Comparison of ENCODE assay signal across 1 cellular context in the genomic region with DNA sequence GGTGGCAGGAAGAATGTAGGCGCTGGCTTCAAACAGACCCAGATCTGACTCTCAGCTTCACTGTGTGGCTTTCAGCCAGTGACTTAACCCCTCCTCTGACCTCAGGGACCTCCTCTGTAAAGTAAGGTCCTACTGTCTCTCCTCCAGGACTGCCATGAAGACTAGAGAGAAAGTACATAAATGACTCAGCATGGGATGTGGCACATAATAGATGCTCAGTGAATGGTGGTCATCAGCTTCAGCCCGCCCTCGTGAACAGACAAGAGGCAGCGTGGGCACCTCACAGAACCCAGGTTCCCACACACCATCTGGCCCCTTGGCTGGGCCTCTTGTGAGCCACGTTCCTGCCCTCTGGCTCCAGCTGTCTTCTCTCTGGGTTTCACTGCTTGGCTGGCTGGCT.
TF ChIP-seq lines count a peak whose summit lies in the region.

No MANE protein-coding gene starts in this region.

TF ChIP-seq in GM12878, 131 proteins besides CTCF, POLR2A, EP300 and RAD21 (continued from another document):
- TF ChIP-seq, protein P1, sequence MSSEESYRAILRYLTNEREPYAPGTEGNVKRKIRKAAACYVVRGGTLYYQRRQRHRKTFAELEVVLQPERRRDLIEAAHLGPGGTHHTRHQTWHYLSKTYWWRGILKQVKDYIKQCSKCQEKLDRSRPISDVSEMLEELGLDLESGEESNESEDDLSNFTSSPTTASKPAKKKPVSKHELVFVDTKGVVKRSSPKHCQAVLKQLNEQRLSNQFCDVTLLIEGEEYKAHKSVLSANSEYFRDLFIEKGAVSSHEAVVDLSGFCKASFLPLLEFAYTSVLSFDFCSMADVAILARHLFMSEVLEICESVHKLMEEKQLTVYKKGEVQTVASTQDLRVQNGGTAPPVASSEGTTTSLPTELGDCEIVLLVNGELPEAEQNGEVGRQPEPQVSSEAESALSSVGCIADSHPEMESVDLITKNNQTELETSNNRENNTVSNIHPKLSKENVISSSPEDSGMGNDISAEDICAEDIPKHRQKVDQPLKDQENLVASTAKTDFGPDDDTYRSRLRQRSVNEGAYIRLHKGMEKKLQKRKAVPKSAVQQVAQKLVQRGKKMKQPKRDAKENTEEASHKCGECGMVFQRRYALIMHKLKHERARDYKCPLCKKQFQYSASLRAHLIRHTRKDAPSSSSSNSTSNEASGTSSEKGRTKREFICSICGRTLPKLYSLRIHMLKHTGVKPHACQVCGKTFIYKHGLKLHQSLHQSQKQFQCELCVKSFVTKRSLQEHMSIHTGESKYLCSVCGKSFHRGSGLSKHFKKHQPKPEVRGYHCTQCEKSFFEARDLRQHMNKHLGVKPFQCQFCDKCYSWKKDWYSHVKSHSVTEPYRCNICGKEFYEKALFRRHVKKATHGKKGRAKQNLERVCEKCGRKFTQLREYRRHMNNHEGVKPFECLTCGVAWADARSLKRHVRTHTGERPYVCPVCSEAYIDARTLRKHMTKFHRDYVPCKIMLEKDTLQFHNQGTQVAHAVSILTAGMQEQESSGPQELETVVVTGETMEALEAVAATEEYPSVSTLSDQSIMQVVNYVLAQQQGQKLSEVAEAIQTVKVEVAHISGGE (CRISPR knock-in tag; IDR thresholded peaks at IDR 0.05), result no peak
- TF ChIP-seq MXI1 (IDR thresholded peaks at IDR 0.05; ENCODE audit: low read depth, low read length) (no peak), BACH1 (IDR thresholded peaks at IDR 0.05; ENCODE audit: borderline replicate concordance) (no peak), MEF2A (IDR thresholded peaks at IDR 0.05; ENCODE audit: insufficient read depth, low read depth, low read length) (no peak), SRF (IDR thresholded peaks at IDR 0.05; ENCODE audit: low read depth in 2 of 2, low read length in 2 of 2) (no peak), HDGF (IDR thresholded peaks at IDR 0.05) (no peak), MTA3 (IDR thresholded peaks at IDR 0.05; ENCODE audit: borderline replicate concordance, low read length) (peak; percentile 54; the same call in 1 of the 2 replicates), IRF4 (IDR thresholded peaks at IDR 0.05; ENCODE audit: low read depth, low read length) (peak; percentile 93), KLF5 (IDR thresholded peaks at IDR 0.05; ENCODE audit: partially characterized antibody) (no peak), HDAC2 (IDR thresholded peaks at IDR 0.05) (no peak), ZNF622 (IDR thresholded peaks at IDR 0.05) (no peak), KAT2A (conservative IDR thresholded peaks at IDR 0.05; ENCODE audit: control insufficient read depth, low read depth, low read length) (no peak), RELA (IDR thresholded peaks at IDR 0.05; ENCODE audit: borderline replicate concordance, partially characterized antibody) (no peak), BCL11A (IDR thresholded peaks at IDR 0.05; ENCODE audit: low read depth, low read length) (0 out of 2 replicates have a peak, but pooled peaks have one; percentile 14), BHLHE40 (IDR thresholded peaks at IDR 0.05; ENCODE audit: borderline replicate concordance in 1 of 2, low read depth in 2 of 2, low read length in 1 of 2) (peak in 1 of 2 experiments; percentile 11; a peak in 1 of 4 replicates), FOXM1 (IDR thresholded peaks at IDR 0.05; ENCODE audit: low read depth, low read length) (no peak), DPF2 (IDR thresholded peaks at IDR 0.05) (no peak), MTA2 (IDR thresholded peaks at IDR 0.05; ENCODE audit: low read depth) (no peak), RCOR1 (conservative IDR thresholded peaks at IDR 0.05; ENCODE audit: low read depth, low read length) (no peak), NR2C1 (IDR thresholded peaks at IDR 0.05) (no peak), RUNX3 (IDR thresholded peaks at IDR 0.05; ENCODE audit: low read length) (peak; percentile 65), YBX1 (IDR thresholded peaks at IDR 0.05) (no peak), TCF12 (IDR thresholded peaks at IDR 0.05; ENCODE audit: low read depth, low read length) (no peak), MYC (IDR thresholded peaks at IDR 0.05; ENCODE audit: insufficient read depth, insufficient read length, insufficient replicate concordance, low read length, severe bottlenecking) (no peak), EED (IDR thresholded peaks at IDR 0.05; ENCODE audit: low read depth) (peak; percentile 79), SMAD5 (IDR thresholded peaks at IDR 0.05; ENCODE audit: low read depth) (no peak), CREM (IDR thresholded peaks at IDR 0.05; ENCODE audit: low read depth) (no peak), JUND (IDR thresholded peaks at IDR 0.05; ENCODE audit: low read depth, low read length) (no peak), NR2C2 (IDR thresholded peaks at IDR 0.05; ENCODE audit: borderline replicate concordance, control insufficient read depth, insufficient read length, low read depth) (no peak), JUNB (IDR thresholded peaks at IDR 0.05) (peak; percentile 70), CHD4 (IDR thresholded peaks at IDR 0.05) (no peak), LARP7 (IDR thresholded peaks at IDR 0.05) (0 out of 2 replicates have a peak, but pooled peaks have one; percentile 33), CEBPB (IDR thresholded peaks at IDR 0.05; ENCODE audit: borderline replicate concordance in 1 of 2, low read depth in 2 of 2, low read length in 2 of 2) (no peak), NBN (IDR thresholded peaks at IDR 0.05) (no peak)
- TF ChIP-seq, protein P2, sequence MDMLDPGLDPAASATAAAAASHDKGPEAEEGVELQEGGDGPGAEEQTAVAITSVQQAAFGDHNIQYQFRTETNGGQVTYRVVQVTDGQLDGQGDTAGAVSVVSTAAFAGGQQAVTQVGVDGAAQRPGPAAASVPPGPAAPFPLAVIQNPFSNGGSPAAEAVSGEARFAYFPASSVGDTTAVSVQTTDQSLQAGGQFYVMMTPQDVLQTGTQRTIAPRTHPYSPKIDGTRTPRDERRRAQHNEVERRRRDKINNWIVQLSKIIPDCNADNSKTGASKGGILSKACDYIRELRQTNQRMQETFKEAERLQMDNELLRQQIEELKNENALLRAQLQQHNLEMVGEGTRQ (IDR thresholded peaks at IDR 0.05; ENCODE audit: borderline replicate concordance, low read depth, low read length), result no peak
- TF ChIP-seq, protein P3, sequence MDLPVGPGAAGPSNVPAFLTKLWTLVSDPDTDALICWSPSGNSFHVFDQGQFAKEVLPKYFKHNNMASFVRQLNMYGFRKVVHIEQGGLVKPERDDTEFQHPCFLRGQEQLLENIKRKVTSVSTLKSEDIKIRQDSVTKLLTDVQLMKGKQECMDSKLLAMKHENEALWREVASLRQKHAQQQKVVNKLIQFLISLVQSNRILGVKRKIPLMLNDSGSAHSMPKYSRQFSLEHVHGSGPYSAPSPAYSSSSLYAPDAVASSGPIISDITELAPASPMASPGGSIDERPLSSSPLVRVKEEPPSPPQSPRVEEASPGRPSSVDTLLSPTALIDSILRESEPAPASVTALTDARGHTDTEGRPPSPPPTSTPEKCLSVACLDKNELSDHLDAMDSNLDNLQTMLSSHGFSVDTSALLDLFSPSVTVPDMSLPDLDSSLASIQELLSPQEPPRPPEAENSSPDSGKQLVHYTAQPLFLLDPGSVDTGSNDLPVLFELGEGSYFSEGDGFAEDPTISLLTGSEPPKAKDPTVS (IDR thresholded peaks at IDR 0.05; ENCODE audit: low read depth, low read length), result no peak
- TF ChIP-seq, protein P4, sequence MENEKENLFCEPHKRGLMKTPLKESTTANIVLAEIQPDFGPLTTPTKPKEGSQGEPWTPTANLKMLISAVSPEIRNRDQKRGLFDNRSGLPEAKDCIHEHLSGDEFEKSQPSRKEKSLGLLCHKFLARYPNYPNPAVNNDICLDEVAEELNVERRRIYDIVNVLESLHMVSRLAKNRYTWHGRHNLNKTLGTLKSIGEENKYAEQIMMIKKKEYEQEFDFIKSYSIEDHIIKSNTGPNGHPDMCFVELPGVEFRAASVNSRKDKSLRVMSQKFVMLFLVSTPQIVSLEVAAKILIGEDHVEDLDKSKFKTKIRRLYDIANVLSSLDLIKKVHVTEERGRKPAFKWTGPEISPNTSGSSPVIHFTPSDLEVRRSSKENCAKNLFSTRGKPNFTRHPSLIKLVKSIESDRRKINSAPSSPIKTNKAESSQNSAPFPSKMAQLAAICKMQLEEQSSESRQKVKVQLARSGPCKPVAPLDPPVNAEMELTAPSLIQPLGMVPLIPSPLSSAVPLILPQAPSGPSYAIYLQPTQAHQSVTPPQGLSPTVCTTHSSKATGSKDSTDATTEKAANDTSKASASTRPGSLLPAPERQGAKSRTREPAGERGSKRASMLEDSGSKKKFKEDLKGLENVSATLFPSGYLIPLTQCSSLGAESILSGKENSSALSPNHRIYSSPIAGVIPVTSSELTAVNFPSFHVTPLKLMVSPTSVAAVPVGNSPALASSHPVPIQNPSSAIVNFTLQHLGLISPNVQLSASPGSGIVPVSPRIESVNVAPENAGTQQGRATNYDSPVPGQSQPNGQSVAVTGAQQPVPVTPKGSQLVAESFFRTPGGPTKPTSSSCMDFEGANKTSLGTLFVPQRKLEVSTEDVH (IDR thresholded peaks at IDR 0.05; ENCODE audit: low read depth, partially characterized antibody), result no peak
- TF ChIP-seq, protein P5, sequence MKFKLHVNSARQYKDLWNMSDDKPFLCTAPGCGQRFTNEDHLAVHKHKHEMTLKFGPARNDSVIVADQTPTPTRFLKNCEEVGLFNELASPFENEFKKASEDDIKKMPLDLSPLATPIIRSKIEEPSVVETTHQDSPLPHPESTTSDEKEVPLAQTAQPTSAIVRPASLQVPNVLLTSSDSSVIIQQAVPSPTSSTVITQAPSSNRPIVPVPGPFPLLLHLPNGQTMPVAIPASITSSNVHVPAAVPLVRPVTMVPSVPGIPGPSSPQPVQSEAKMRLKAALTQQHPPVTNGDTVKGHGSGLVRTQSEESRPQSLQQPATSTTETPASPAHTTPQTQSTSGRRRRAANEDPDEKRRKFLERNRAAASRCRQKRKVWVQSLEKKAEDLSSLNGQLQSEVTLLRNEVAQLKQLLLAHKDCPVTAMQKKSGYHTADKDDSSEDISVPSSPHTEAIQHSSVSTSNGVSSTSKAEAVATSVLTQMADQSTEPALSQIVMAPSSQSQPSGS (IDR thresholded peaks at IDR 0.05; ENCODE audit: low read length), result no peak; the same call in 1 of the 2 replicates
- TF ChIP-seq, protein P6, sequence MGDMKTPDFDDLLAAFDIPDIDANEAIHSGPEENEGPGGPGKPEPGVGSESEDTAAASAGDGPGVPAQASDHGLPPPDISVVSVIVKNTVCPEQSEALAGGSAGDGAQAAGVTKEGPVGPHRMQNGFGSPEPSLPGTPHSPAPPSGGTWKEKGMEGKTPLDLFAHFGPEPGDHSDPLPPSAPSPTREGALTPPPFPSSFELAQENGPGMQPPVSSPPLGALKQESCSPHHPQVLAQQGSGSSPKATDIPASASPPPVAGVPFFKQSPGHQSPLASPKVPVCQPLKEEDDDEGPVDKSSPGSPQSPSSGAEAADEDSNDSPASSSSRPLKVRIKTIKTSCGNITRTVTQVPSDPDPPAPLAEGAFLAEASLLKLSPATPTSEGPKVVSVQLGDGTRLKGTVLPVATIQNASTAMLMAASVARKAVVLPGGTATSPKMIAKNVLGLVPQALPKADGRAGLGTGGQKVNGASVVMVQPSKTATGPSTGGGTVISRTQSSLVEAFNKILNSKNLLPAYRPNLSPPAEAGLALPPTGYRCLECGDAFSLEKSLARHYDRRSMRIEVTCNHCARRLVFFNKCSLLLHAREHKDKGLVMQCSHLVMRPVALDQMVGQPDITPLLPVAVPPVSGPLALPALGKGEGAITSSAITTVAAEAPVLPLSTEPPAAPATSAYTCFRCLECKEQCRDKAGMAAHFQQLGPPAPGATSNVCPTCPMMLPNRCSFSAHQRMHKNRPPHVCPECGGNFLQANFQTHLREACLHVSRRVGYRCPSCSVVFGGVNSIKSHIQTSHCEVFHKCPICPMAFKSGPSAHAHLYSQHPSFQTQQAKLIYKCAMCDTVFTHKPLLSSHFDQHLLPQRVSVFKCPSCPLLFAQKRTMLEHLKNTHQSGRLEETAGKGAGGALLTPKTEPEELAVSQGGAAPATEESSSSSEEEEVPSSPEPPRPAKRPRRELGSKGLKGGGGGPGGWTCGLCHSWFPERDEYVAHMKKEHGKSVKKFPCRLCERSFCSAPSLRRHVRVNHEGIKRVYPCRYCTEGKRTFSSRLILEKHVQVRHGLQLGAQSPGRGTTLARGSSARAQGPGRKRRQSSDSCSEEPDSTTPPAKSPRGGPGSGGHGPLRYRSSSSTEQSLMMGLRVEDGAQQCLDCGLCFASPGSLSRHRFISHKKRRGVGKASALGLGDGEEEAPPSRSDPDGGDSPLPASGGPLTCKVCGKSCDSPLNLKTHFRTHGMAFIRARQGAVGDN (IDR thresholded peaks at IDR 0.05), result no peak
- TF ChIP-seq, protein P7, sequence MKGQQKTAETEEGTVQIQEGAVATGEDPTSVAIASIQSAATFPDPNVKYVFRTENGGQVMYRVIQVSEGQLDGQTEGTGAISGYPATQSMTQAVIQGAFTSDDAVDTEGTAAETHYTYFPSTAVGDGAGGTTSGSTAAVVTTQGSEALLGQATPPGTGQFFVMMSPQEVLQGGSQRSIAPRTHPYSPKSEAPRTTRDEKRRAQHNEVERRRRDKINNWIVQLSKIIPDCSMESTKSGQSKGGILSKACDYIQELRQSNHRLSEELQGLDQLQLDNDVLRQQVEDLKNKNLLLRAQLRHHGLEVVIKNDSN (IDR thresholded peaks at IDR 0.05; ENCODE audit: borderline replicate concordance, extremely low read length, insufficient read depth, low read depth, low read length), result no peak
TF ChIP-seq in GM12878: peak in this region for 12.
